In the genomic region with DNA sequence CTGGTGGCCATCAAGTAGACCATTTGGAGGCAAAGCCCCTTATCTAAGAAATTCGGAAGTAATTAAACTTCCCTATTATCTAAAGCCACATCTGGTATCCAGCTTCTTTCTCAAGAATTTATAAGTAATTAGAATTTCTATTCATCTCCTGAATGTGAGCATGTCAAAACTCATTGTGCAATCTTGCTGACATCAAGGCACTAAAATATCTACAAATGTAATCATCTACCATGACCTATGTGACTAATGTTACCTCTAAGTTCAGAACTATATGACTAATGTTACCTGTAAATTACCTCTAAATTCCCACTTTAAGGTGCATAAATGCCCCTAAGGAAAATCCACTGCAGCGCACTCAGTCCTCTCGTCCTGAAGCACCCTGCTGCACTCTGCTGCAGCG, we compare ENCODE assay signal across 15 cellular contexts.
DNase-seq lines count a peak whose midpoint lies in the region; ATAC-seq, FAIRE-seq and TF ChIP-seq lines count a peak whose summit lies in the region.
"Had no signal": no experiment of that assay in that cellular context is flagged by ENCODE, and none has a peak within 500 bp of the region (broad histone marks: within the 10 kb centered on the region; RNA-seq: fewer than 3 reads in every experiment).

No MANE protein-coding gene starts in this region.

- no peaks in the 10 kb centered on the region for H3K4me1 ChIP-seq in PC-9 (replicated peaks; ENCODE audit: insufficient read depth)
- H3K4me1 ChIP-seq in small intestine (ENCODE audit: control insufficient read depth in 2 of 2, insufficient read depth in 1 of 2, low read depth in 1 of 2, low read length in 1 of 2): no peaks in the 10 kb centered on the region
- H3K4me1 ChIP-seq: BE2C had no signal

- H3K27ac ChIP-seq in PC-9 (no peak overlapping the region), small intestine (ENCODE audit: low read depth in 1 of 2, low read length in 1 of 2) (no peak overlapping the region)

- POLR2A ChIA-PET in PC-9 (lab: Charles Lee; ENCODE audit: unreplicated experiment): no interaction called here

- peak overlapping the region; percentile 21 for H3K4me2 ChIP-seq in PC-9

- no peaks in the 10 kb centered on the region for H4K20me1 ChIP-seq in PC-9 (ENCODE audit: insufficient read depth)

- BruUV-seq in PC-9 (replicated peaks; lab: Mats Ljungman, UMichigan): no TSS peak

- CTCF ChIA-PET in PC-9 (lab: Charles Lee): no interaction called here

- H3K27me3 ChIP-seq in PC-9 (ENCODE audit: insufficient read depth, low read depth) (no peaks in the 10 kb centered on the region), small intestine (ENCODE audit: control insufficient read depth in 2 of 2, insufficient read depth in 2 of 2, low read length in 2 of 2) (no peaks in the 10 kb centered on the region)
- H3K27me3 ChIP-seq: BE2C had no signal

- no peaks in the 10 kb centered on the region for H3K9me3 Mint-ChIP-seq in type B pancreatic cell

- no peaks in the 10 kb centered on the region for H3K36me3 ChIP-seq in PC-9 (ENCODE audit: low read depth)
- H3K36me3 ChIP-seq in small intestine (ENCODE audit: control insufficient read depth in 2 of 2, insufficient read depth in 2 of 2, low read length in 2 of 2): no peaks in the 10 kb centered on the region
- H3K36me3 ChIP-seq: BE2C had no signal

- no peaks in the 10 kb centered on the region for H3K27me3 Mint-ChIP-seq in type B pancreatic cell
- H3K27me3 Mint-ChIP-seq: CD4-positive, alpha-beta T cell; T-cell had no signal

- no peaks in the 10 kb centered on the region for H3K79me2 ChIP-seq in PC-9 (ENCODE audit: low read depth)

- ATAC-seq in Right ventricle myocardium superior (ENCODE audit: poor library complexity): no peak
- ATAC-seq: T-cell had no signal

- WGBS in small intestine, 3 donors: 80 to 85% (median 82%) methylated on average over 4 of the region's 4 CpGs

- TF ChIP-seq CTCF in PC-9 (conservative IDR thresholded peaks at IDR 0.05) (no peak), epithelial cell of proximal tubule (conservative IDR thresholded peaks at IDR 0.05; ENCODE audit: low read depth, low read length) (no peak), type B pancreatic cell (conservative IDR thresholded peaks at IDR 0.05) (no peak)

- H3K4me3 ChIP-seq in PC-9 (no peak overlapping the region), epithelial cell of proximal tubule (ENCODE audit: low read depth, low read length) (no peak overlapping the region), small intestine (ENCODE audit: low read depth in 1 of 2, low read length in 2 of 2) (no peak overlapping the region)

- H2AFZ ChIP-seq in PC-9: no peak overlapping the region

- H3K9me2 ChIP-seq in PC-9 (ENCODE audit: insufficient read depth): no peaks in the 10 kb centered on the region

- no peaks in the 10 kb centered on the region for H3K4me1 Mint-ChIP-seq in type B pancreatic cell (ENCODE audit: unreplicated experiment)
- H3K4me1 Mint-ChIP-seq: T-cell had no signal

- peak overlapping the region; percentile 46 for H3K4me3 Mint-ChIP-seq in type B pancreatic cell
- H3K4me3 Mint-ChIP-seq: CD4-positive, alpha-beta T cell; T-cell had no signal

- DNase-seq in HPDE6-E6E7 (ENCODE audit: extremely low spot score): peak; percentile 66
- DNase-seq in PC-9: peak in 1 of 2 experiments; percentile 42
- DNase-seq in epithelial cell of proximal tubule (ENCODE audit: low read depth): peak; percentile 70
- no peak for DNase-seq in type B pancreatic cell (ENCODE audit: extremely low spot score, unreplicated experiment)
- DNase-seq in NCI-H82 (lab: John Stamatoyannopoulos, UW): no peak
- DNase-seq in small intestine: no peak
- DNase-seq in Right ventricle myocardium superior: no peak
- DNase-seq: BE2C; CD4-positive, alpha-beta T cell; H7; NCI-H1105 treated with DMSO at 0.1 percent for 48 hours; NCI-H1694 treated with DMSO at 0.1 percent for 48 hours; NCI-H446; NCI-H69; T-cell had no signal

- no peak for FAIRE-seq in small intestine (lab: Jason Lieb, UNC)

- H3F3A ChIP-seq in PC-9 (ENCODE audit: insufficient read depth, low read depth): no peaks in the 10 kb centered on the region

- no peaks in the 10 kb centered on the region for H3K9me3 ChIP-seq in PC-9 (ENCODE audit: insufficient read depth, low read depth)
- H3K9me3 ChIP-seq in small intestine (ENCODE audit: control insufficient read depth, low read depth): no peaks in the 10 kb centered on the region
- H3K9me3 ChIP-seq: BE2C had no signal

- no peaks in the 10 kb centered on the region for H3K36me3 Mint-ChIP-seq in type B pancreatic cell
- H3K36me3 Mint-ChIP-seq: T-cell had no signal

- intact Hi-C loops in PC-9 (cut with micrococcal nuclease; ENCODE audit: unreplicated experiment) (no loop called here), Right ventricle myocardium superior (cut with DNase I) (no loop called here)

- H3K27ac Mint-ChIP-seq in type B pancreatic cell: no peak overlapping the region
- H3K27ac Mint-ChIP-seq: CD4-positive, alpha-beta T cell; T-cell had no signal

Comparison
In these comparisons a context has a peak if more than half of its experiments do, and no peak if none do; other contexts are left out.
1. DNase-seq: peak in HPDE6-E6E7 (single experiment) and epithelial cell of proximal tubule (single experiment); none in type B pancreatic cell (single experiment), NCI-H82 (single experiment), small intestine (single experiment) and Right ventricle myocardium superior (single experiment).